ENCODE assay signal across 36 cellular contexts in the genomic region with DNA sequence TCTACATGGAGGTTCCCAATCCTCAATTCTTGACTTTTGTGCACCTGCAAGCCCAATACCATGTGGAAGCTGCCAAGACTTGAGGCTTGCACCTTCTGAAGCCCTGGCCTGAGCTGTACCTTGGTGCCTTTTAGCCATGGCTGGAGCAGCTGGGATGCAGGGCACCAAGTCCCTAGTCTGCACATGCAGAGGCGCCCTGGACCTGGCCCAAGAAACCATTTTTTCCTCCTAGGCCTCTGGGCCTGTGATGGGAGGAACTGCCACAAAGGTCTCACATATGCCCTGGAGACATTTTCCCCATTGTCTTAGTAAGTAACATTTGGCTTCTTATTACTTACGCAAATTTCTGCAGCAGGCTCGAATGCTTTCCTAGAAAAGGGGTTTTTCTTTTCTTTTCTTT.
"Had no signal": no experiment of that assay in that cellular context is flagged by ENCODE, and none has a peak within 500 bp of the region (broad histone marks: within the 10 kb centered on the region; RNA-seq: fewer than 3 reads in every experiment).

No MANE protein-coding gene starts in this region.

- H3K4me1 Mint-ChIP-seq: activated B cell treated with CpG ODN at 0.5 μM for 24 hours; activated T-helper 17 cell treated with anti-CD3 and anti-CD28 coated beads, Interleukin-2, amount 50 U/mL, for 72 hours; central memory CD8-positive, alpha-beta T cell; T-helper 17 cell had no signal

- H3K27ac Mint-ChIP-seq: activated B cell treated with CpG ODN at 0.5 μM for 24 hours; activated CD8-positive, alpha-beta T cell treated with anti-CD3 and anti-CD28 coated beads for 36 hours; activated naive CD8-positive, alpha-beta T cell; activated T-helper 17 cell treated with anti-CD3 and anti-CD28 coated beads, Interleukin-2, amount 50 U/mL, for 72 hours; effector memory CD8-positive, alpha-beta T cell; T-helper 17 cell; T-helper 2 cell treated with Interferon-gamma antibody and Interleukin-4, amounts not matched to agents 5 μg/mL and 100 μg/mL, for 36 hours had no signal

- H3K27ac ChIP-seq: brain microvascular endothelial cell, epithelial cell of prostate, WERI-Rb-1 had no signal

- H3K27me3 ChIP-seq: brain microvascular endothelial cell had no signal

- H3K4me3 Mint-ChIP-seq: activated B cell treated with CpG ODN at 0.5 μM for 24 hours; activated CD8-positive, alpha-beta T cell treated with anti-CD3 and anti-CD28 coated beads for 36 hours; activated naive CD8-positive, alpha-beta T cell; activated T-cell treated with anti-CD3 and anti-CD28 coated beads, Interleukin-2, amount 50 U/mL, for 4 hours; activated T-helper 17 cell treated with anti-CD3 and anti-CD28 coated beads, Interleukin-2, amount 50 U/mL, for 72 hours; central memory CD8-positive, alpha-beta T cell; effector memory CD8-positive, alpha-beta T cell; T-helper 17 cell; T-helper 2 cell treated with Interferon-gamma antibody and Interleukin-4, amounts not matched to agents 5 μg/mL and 100 μg/mL, for 36 hours had no signal

- H3K27me3 Mint-ChIP-seq: activated B cell treated with CpG ODN at 0.5 μM for 24 hours; activated CD8-positive, alpha-beta T cell treated with anti-CD3 and anti-CD28 coated beads for 36 hours; activated naive CD8-positive, alpha-beta T cell; activated T-helper 17 cell treated with anti-CD3 and anti-CD28 coated beads, Interleukin-2, amount 50 U/mL, for 72 hours; central memory CD8-positive, alpha-beta T cell; effector memory CD8-positive, alpha-beta T cell; T-helper 17 cell had no signal

- ATAC-seq: activated CD4-positive, CD25-positive, alpha-beta regulatory T cell treated with anti-CD3 and anti-CD28 coated beads, Interleukin-2, amount 50 U/mL, for 24 hours; activated CD8-positive, alpha-beta T cell treated with anti-CD3 and anti-CD28 coated beads for 36 hours; activated T-cell treated with anti-CD3 and anti-CD28 coated beads, Interleukin-2, amount 50 U/mL, for 4 hours; activated T-helper 17 cell treated with anti-CD3 and anti-CD28 coated beads, Interleukin-2, amount 50 U/mL, for 72 hours; effector memory CD8-positive, alpha-beta T cell; T-helper 17 cell had no signal

- FAIRE-seq: astrocyte, bronchial epithelial cell, colon, endometrium, endothelial cell of umbilical vein, frontal cortex had no signal

- DNase-seq: activated B cell treated with CpG ODN at 0.5 μM for 24 hours; activated CD4-positive, alpha-beta T cell treated with anti-CD3 and anti-CD28 coated beads for 48 hours; activated CD4-positive, alpha-beta T cell treated with anti-CD3 and anti-CD28 coated beads, Interleukin-2, amount 50 U/mL, for 1 hour; activated CD4-positive, alpha-beta T cell treated with anti-CD3 and anti-CD28 coated beads, Interleukin-2, amount 50 U/mL, for 48 hours; activated CD8-positive, alpha-beta memory T cell treated with anti-CD3 and anti-CD28 coated beads for 24 hours; activated CD8-positive, alpha-beta T cell treated with anti-CD3 and anti-CD28 coated beads for 36 hours; activated effector memory CD4-positive, alpha-beta T cell treated with Interleukin-2 at 50 U/mL for 16 hours; activated gamma-delta T cell treated with Interleukin-2 at 50 U/mL for 16 hours; activated naive CD4-positive, alpha-beta T cell treated with anti-CD3 and anti-CD28 coated beads, Interleukin-2, amount 50 U/mL, for 16 hours; activated naive CD4-positive, alpha-beta T cell treated with Interleukin-2 at 50 U/mL for 16 hours; activated T-cell treated with anti-CD3 and anti-CD28 coated beads, Interleukin-2, amount 50 U/mL, for 4 hours; amniotic stem cell; anterior cingulate cortex; brain microvascular endothelial cell; cortex of kidney; dermis blood vessel endothelial cell; effector CD4-positive, alpha-beta T cell; effector memory CD8-positive, alpha-beta T cell; foreskin fibroblast; head of caudate nucleus; T-helper 1 cell; T-helper 17 cell; T1000; WERI-Rb-1 had no signal

- H3K36me3 ChIP-seq: brain microvascular endothelial cell, WERI-Rb-1 had no signal

- H3K36me3 Mint-ChIP-seq: activated naive CD8-positive, alpha-beta T cell had no signal
